In genomic region chr9:134329886-134330285, GRCh38 we compare ENCODE assay signal across 9 cellular contexts. TPM values are rescaled to one million over a fixed set of nuclear protein-coding genes. Genes with fewer than 3 reads are reported as not detected.
DNase-seq lines count a peak whose midpoint lies in the region; ATAC-seq, FAIRE-seq and TF ChIP-seq lines count a peak whose summit lies in the region.
"Had no signal": no experiment of that assay in that cellular context is flagged by ENCODE, and none has a peak within 500 bp of the region (broad histone marks: within the 10 kb centered on the region; RNA-seq: fewer than 3 reads in every experiment).

No MANE protein-coding gene starts in this region.

- intact Hi-C loops in colonic mucosa (cut with DNase I) (loop anchor here (5.0 kb wide), 1 partner anchor 158 kb away; no protein-coding TSS in a partner anchor), left colon (cut with DNase I, micrococcal nuclease) (no loop called here)

- ATAC-seq in left colon (peak; percentile 21), HG03439 (IDR thresholded peaks at IDR 0.05; ENCODE audit: unreplicated experiment) (no peak), HG03460 (IDR thresholded peaks at IDR 0.05; ENCODE audit: unreplicated experiment) (no peak)

- H3K4me1 ChIP-seq in colonic mucosa (peaks cover 44% of the 10 kb centered on the region), small intestine (ENCODE audit: control insufficient read depth in 2 of 2, insufficient read depth in 1 of 2, low read depth in 1 of 2, low read length in 1 of 2) (peaks cover 20 to 22% of the 10 kb centered on the region in 2 donors)

- 3 to 32% (median 10%) methylated on average over 5 of the region's 5 CpGs for WGBS in small intestine, 3 donors

- H3K27ac ChIP-seq in colonic mucosa, result peak overlapping the region; percentile 87
- peak overlapping the region; percentile 88 to 96 for H3K27ac ChIP-seq in small intestine (ENCODE audit: low read depth in 1 of 2, low read length in 1 of 2)

- H3K27me3 ChIP-seq in H7 (ENCODE audit: control insufficient read depth, insufficient read depth, low read length) (no peaks in the 10 kb centered on the region), colonic mucosa (no peaks in the 10 kb centered on the region), small intestine (ENCODE audit: control insufficient read depth in 2 of 2, insufficient read depth in 2 of 2, low read length in 2 of 2) (no peaks in the 10 kb centered on the region)

- DNase-seq in H7, result peak; percentile 51
- DNase-seq in colonic mucosa, result peak; percentile 75
- DNase-seq in left colon, result peak; percentile 74
- peak; percentile 71 for DNase-seq in small intestine
- DNase-seq in epidermal melanocyte (ENCODE audit: insufficient read length, low spot score), result no peak
- no peak for DNase-seq in NCI-H69 (lab: John Stamatoyannopoulos, UW)
- DNase-seq: NCI-H187 treated with DMSO at 0.1 percent for 48 hours had no signal

- H3K4me3 ChIP-seq in H7 (ENCODE audit: insufficient read depth, low read depth, low read length) (no peak overlapping the region), colonic mucosa (peak overlapping the region; percentile 80), small intestine (ENCODE audit: low read depth in 1 of 2, low read length in 2 of 2) (peak overlapping the region in 1 of 2 donors; percentile 88)

- FAIRE-seq in small intestine (lab: Jason Lieb, UNC), result no peak

- H3K9me3 ChIP-seq in colonic mucosa (no peaks in the 10 kb centered on the region), small intestine (ENCODE audit: control insufficient read depth, low read depth) (no peaks in the 10 kb centered on the region)

- no peaks in the 10 kb centered on the region for H3K36me3 ChIP-seq in H7 (replicated peaks; ENCODE audit: control insufficient read depth, insufficient read depth, low read length)
- no peaks in the 10 kb centered on the region for H3K36me3 ChIP-seq in colonic mucosa
- no peaks in the 10 kb centered on the region for H3K36me3 ChIP-seq in small intestine (ENCODE audit: control insufficient read depth in 2 of 2, insufficient read depth in 2 of 2, low read length in 2 of 2)

- H3K9ac ChIP-seq in colonic mucosa (ENCODE audit: low read depth in 2 of 2, low read length in 2 of 2), result peak overlapping the region; percentile 91 to 95

- TF ChIP-seq CTCF in colonic mucosa (IDR thresholded peaks at IDR 0.05), result no peak

RNA-seq across cellular contexts. Expression of gene RXRA, which starts 3.6 kb away (rescaled TPM):
- 17.7 and 23.2 TPM in 2 replicates for total RNA-seq in H7 (2014; rRNA removed; shearing (Covaris generic))
- total RNA-seq in colonic mucosa (10 to 100 TPM; 68.2 to 72.0 TPM), left colon (10 to 100 TPM; 68.3 to 88.9 TPM)
- 10 to 100 TPM; 30.8 to 48.3 (median 34.7) TPM for polyA plus RNA-seq in small intestine

Comparison
In these comparisons a context has a peak if more than half of its experiments do, and no peak if none do; other contexts are left out.
1. DNase-seq: peak in H7 (single experiment), colonic mucosa (single experiment), left colon (2 of 2) and small intestine (single experiment); none in epidermal melanocyte (single experiment) and NCI-H69 (single experiment).